ENCODE assay signal across 20 cellular contexts in the genomic region with DNA sequence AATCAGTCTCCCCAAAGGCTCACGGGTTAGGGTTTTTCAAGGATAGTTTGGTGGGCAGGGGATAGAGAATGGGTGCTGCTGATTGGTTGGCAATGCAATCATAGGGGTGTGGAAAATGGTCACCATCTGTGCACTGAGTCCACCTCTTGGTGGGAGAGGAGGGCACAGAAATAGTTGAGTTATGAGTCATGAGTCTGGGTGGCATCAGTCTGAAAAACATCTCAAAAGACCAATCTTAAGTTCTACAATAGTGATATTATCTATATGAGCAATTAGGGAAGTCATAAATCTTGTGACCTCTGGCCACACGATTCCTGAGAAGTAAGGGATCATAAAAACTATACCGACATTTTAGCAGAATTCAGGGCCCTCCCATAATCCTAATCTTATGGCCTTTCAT.
A peak's percentile ranks its signal among the peaks of the same experiment; 100 is the strongest.
DNase-seq lines count a peak whose midpoint lies in the region.
"Had no signal": no experiment of that assay in that cellular context is flagged by ENCODE, and none has a peak within 500 bp of the region (broad histone marks: within the 10 kb centered on the region; RNA-seq: fewer than 3 reads in every experiment).

No MANE protein-coding gene starts in this region.

- H3K36me3 Mint-ChIP-seq in immature natural killer cell = no peaks in the 10 kb centered on the region
- H3K36me3 Mint-ChIP-seq: activated naive CD8-positive, alpha-beta T cell treated with anti-CD3 and anti-CD28 coated beads, Interleukin-2, amount 10 ng/mL, durations not matched to agents 7 days and 5 days; stimulated activated naive B cell treated with anti-CD40 and anti-IgM and Interleukin-4, amounts not matched to agents 10 μg/mL and 1 μg/mL and 100 μg/mL, for 72 hours; T-cell had no signal

- H3K4me1 Mint-ChIP-seq in immature natural killer cell = no peaks in the 10 kb centered on the region
- H3K4me1 Mint-ChIP-seq: activated CD4-positive, alpha-beta T cell treated with anti-CD3 and anti-CD28 coated beads, Interleukin-2, amount 10 ng/mL, durations not matched to agents 7 days and 5 days; activated naive CD8-positive, alpha-beta T cell treated with anti-CD3 and anti-CD28 coated beads, Interleukin-2, amount 10 ng/mL, durations not matched to agents 7 days and 5 days had no signal

- peaks cover 3 to 13% (median 8%) of the 10 kb centered on the region in 3 donors for H3K27me3 Mint-ChIP-seq in immature natural killer cell (ENCODE audit: low read depth in 3 of 3)

- H3K27ac Mint-ChIP-seq in immature natural killer cell = no peak overlapping the region
- H3K27ac Mint-ChIP-seq: activated CD4-positive, alpha-beta T cell treated with anti-CD3 and anti-CD28 coated beads, Interleukin-2, amount 10 ng/mL, durations not matched to agents 7 days and 5 days; activated naive CD8-positive, alpha-beta T cell treated with anti-CD3 and anti-CD28 coated beads, Interleukin-2, amount 10 ng/mL, durations not matched to agents 7 days and 5 days; activated T-helper 2 cell treated with anti-CD3 and anti-CD28 coated beads, Interferon-gamma antibody, Interleukin-2, Interleukin-4, amounts not matched to agents 10 μg/mL and 5 μg/mL and 100 μg/mL, durations not matched to agents 14 hours and 24 hours and 36 hours; stimulated activated naive B cell treated with anti-CD40 and anti-IgM and Interleukin-4, amounts not matched to agents 10 μg/mL and 1 μg/mL and 100 μg/mL, for 72 hours; T-cell had no signal

- H3K9me3 Mint-ChIP-seq in immature natural killer cell = no peaks in the 10 kb centered on the region
- H3K9me3 Mint-ChIP-seq: activated CD4-positive, alpha-beta T cell treated with anti-CD3 and anti-CD28 coated beads, Interleukin-2, amount 10 ng/mL, durations not matched to agents 7 days and 5 days; activated naive CD8-positive, alpha-beta T cell treated with anti-CD3 and anti-CD28 coated beads, Interleukin-2, amount 10 ng/mL, durations not matched to agents 7 days and 5 days; activated T-helper 2 cell treated with anti-CD3 and anti-CD28 coated beads, Interferon-gamma antibody, Interleukin-2, Interleukin-4, amounts not matched to agents 10 μg/mL and 5 μg/mL and 100 μg/mL, durations not matched to agents 14 hours and 24 hours and 36 hours; T-cell had no signal

- no peak overlapping the region for H3K4me3 Mint-ChIP-seq in immature natural killer cell
- H3K4me3 Mint-ChIP-seq: activated CD4-positive, alpha-beta T cell treated with anti-CD3 and anti-CD28 coated beads, Interleukin-2, amount 10 ng/mL, durations not matched to agents 7 days and 5 days; activated naive CD8-positive, alpha-beta T cell treated with anti-CD3 and anti-CD28 coated beads, Interleukin-2, amount 10 ng/mL, durations not matched to agents 7 days and 5 days; stimulated activated naive B cell treated with anti-CD40 and anti-IgM and Interleukin-4, amounts not matched to agents 10 μg/mL and 1 μg/mL and 100 μg/mL, for 72 hours; T-cell had no signal

- peak; percentile 30 for DNase-seq in DMS 273 (lab: John Stamatoyannopoulos, UW; ENCODE audit: unreplicated experiment)
- DNase-seq in HT1080 (ENCODE audit: low read depth) = peak; percentile 85
- DNase-seq in T1000 (lab: John Stamatoyannopoulos, UW) = peak; percentile 80
- peak; percentile 1 for DNase-seq in renal cortical epithelial cell (ENCODE audit: low read depth)
- no peak for DNase-seq in NCI-H2081 (lab: John Stamatoyannopoulos, UW)
- no peak for DNase-seq in immature natural killer cell
- no peak for DNase-seq in stimulated activated CD8-positive, alpha-beta memory T cell treated with anti-CD3 and anti-CD28 coated beads, Interleukin-4, amount 100 ng/mL, for 48 hours
- DNase-seq: activated CD4-positive, alpha-beta T cell treated with anti-CD3 and anti-CD28 coated beads, Interleukin-2, amount 10 ng/mL, durations not matched to agents 7 days and 5 days; activated naive CD8-positive, alpha-beta T cell treated with anti-CD3 and anti-CD28 coated beads, Interleukin-2, amount 10 ng/mL, durations not matched to agents 7 days and 5 days; effector CD8-positive, alpha-beta T cell; glutamatergic neuron; KG1; midbrain; NCI-H1092; NCI-H2081 treated with DMSO at 0.1 percent for 48 hours; NCI-H510A; stimulated activated CD4-positive, alpha-beta T cell treated with anti-CD3 and anti-CD28 coated beads, Interleukin-1b, Interleukin-23, amount 100 ng/mL, for 48 hours; stimulated activated naive B cell treated with anti-CD40 and anti-IgM and Interleukin-4, amounts not matched to agents 10 μg/mL and 1 μg/mL and 100 μg/mL, for 72 hours; T-cell had no signal

Comparison
In these comparisons a context has a peak if more than half of its experiments do, and no peak if none do; other contexts are left out.
1. DNase-seq: peak in DMS 273 (single experiment), HT1080 (single experiment), T1000 (single experiment) and renal cortical epithelial cell (single experiment); none in NCI-H2081 (0 of 2), immature natural killer cell (0 of 3) and stimulated activated CD8-positive, alpha-beta memory T cell treated with anti-CD3 and anti-CD28 coated beads, Interleukin-4, amount 100 ng/mL, for 48 hours (single experiment).